Comparison of ENCODE assay signal across 27 cellular contexts in the genomic region with DNA sequence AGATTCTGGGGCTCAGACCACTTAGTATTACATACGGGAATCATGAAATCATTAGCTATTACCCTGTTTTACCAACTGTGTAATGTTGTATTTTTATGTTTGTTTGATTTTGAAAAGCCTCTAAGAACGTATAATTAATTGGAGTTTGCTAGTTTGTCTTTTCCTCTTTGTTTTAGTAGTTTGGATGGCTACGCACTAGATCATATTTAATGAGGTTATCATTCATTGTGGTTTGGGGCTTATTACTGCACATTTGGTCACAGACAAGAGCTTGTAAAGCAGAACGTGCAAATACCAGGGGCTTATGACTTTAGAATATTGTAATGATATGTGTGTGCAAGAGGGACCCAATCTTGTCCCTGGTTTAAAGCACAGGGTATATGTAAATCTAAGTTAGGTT.
"Had no signal": no experiment of that assay in that cellular context is flagged by ENCODE, and none has a peak within 500 bp of the region (broad histone marks: within the 10 kb centered on the region; RNA-seq: fewer than 3 reads in every experiment).

No MANE protein-coding gene starts in this region.

- H3K9me3 ChIP-seq: adrenal gland, body of pancreas, esophagus squamous epithelium, gastroesophageal sphincter had no signal

- H3K4me3 ChIP-seq: adrenal gland, body of pancreas, esophagus squamous epithelium, gastroesophageal sphincter had no signal

- H3K36me3 ChIP-seq: adrenal gland, esophagus squamous epithelium, gastroesophageal sphincter, WERI-Rb-1 had no signal

- H3K27ac ChIP-seq: body of pancreas, epithelial cell of prostate, esophagus squamous epithelium, gastroesophageal sphincter, WERI-Rb-1 had no signal

- DNase-seq: activated CD4-positive, alpha-beta memory T cell treated with anti-CD3 and anti-CD28 coated beads for 36 hours; activated CD4-positive, alpha-beta T cell treated with anti-CD3 and anti-CD28 coated beads for 36 hours; activated CD4-positive, alpha-beta T cell treated with anti-CD3 and anti-CD28 coated beads, Interleukin-2, amount 10 ng/mL, durations not matched to agents 24 days and 14 days; activated CD4-positive, CD25-positive, alpha-beta regulatory T cell; activated CD4-positive, CD25-positive, alpha-beta regulatory T cell treated with anti-CD3 and anti-CD28 coated beads, Interleukin-2, amount 50 U/mL, for 72 hours; activated CD8-positive, alpha-beta memory T cell treated with anti-CD3 and anti-CD28 coated beads, Interleukin-2, amount 10 ng/mL, durations not matched to agents 7 days and 5 days; activated CD8-positive, alpha-beta memory T cell treated with anti-CD3 and anti-CD28 coated beads, Interleukin-2, amount 50 U/mL, for 4 hours; activated CD8-positive, alpha-beta T cell treated with anti-CD3 and anti-CD28 coated beads, Interleukin-2, amount 10 ng/mL, durations not matched to agents 7 days and 5 days; activated naive CD4-positive, alpha-beta T cell treated with anti-CD3 and anti-CD28 coated beads for 36 hours; activated naive CD8-positive, alpha-beta T cell treated with anti-CD3 and anti-CD28 coated beads for 36 hours; activated naive CD8-positive, alpha-beta T cell treated with anti-CD3 and anti-CD28 coated beads, Interleukin-2, amount 50 U/mL, for 24 hours; activated T-cell treated with anti-CD3 and anti-CD28 coated beads, Interleukin-2, amount 50 U/mL, for 1 hour; activated T-cell treated with anti-CD3 and anti-CD28 coated beads, Interleukin-2, amount 50 U/mL, for 48 hours; adrenal gland; amygdala; aorta; body of pancreas; caudate nucleus; cortex of kidney; effector CD8-positive, alpha-beta T cell; esophagus squamous epithelium; foreskin melanocyte; T-cell; T-helper 9 cell; WERI-Rb-1 had no signal

- H3K27me3 ChIP-seq: adrenal gland, body of pancreas, esophagus squamous epithelium, gastroesophageal sphincter had no signal
